In the genomic region with DNA sequence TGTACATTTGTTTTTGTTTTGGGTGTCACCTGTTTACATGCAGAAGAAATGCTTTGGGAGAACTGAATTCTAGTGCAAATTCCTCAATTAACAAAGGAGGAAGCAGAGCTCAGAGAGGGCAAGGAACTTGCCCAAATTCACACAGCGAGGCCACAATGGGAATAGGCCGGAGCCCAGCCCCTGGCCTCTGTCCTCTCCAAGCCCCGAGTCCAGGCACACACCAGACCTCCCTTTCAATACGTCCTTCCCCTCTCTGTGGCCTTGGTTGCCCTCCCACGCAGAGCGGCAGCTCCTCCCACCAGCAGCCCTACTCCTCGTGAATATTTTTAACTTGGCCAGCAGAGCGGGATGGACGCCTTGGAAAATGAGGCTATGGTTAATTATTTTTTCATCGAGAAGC, we compare ENCODE assay signal across 1 cellular context.
TF ChIP-seq lines count a peak whose summit lies in the region.

No MANE protein-coding gene starts in this region.

TF ChIP-seq in endothelial cell of umbilical vein, 7 proteins besides CTCF, POLR2A, EP300 and RAD21:
- TF ChIP-seq GATA2 (IDR thresholded peaks at IDR 0.05; ENCODE audit: insufficient read depth, insufficient read length, low read depth, low read length) (no peak), EZH2 (IDR thresholded peaks at IDR 0.05; ENCODE audit: borderline replicate concordance, low read depth, low read length, severe bottlenecking) (no peak), MYC (IDR thresholded peaks at IDR 0.05; ENCODE audit: low read depth, low read length) (no peak), JUN (IDR thresholded peaks at IDR 0.05; ENCODE audit: borderline replicate concordance, insufficient read depth, insufficient read length, low read depth) (no peak), POLR2AphosphoS5 (IDR thresholded peaks at IDR 0.05; ENCODE audit: insufficient read depth, low read depth, low read length) (no peak), FOS (IDR thresholded peaks at IDR 0.05; ENCODE audit: borderline replicate concordance, insufficient read depth, low read length) (no peak)
- TF ChIP-seq, protein P1, sequence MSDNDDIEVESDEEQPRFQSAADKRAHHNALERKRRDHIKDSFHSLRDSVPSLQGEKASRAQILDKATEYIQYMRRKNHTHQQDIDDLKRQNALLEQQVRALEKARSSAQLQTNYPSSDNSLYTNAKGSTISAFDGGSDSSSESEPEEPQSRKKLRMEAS (IDR thresholded peaks at IDR 0.05; ENCODE audit: insufficient read depth, insufficient read length) = no peak
